In genomic region chr3:107339690-107340089, GRCh38 we compare ENCODE assay signal across 4 cellular contexts. TPM values are rescaled to one million over a fixed set of nuclear protein-coding genes. Genes with fewer than 3 reads are reported as not detected.
"Had no signal": no experiment of that assay in that cellular context is flagged by ENCODE, and none has a peak within 500 bp of the region (broad histone marks: within the 10 kb centered on the region; RNA-seq: fewer than 3 reads in every experiment).

No MANE protein-coding gene starts in this region.

RNA-seq across cellular contexts. Expression of gene CCDC54, which starts 37.5 kb away (rescaled TPM):
- total RNA-seq: LHCN-M2, M059J, MCF 10A, NCI-H460 had no signal
